ENCODE assay signal across 23 cellular contexts in the genomic region with DNA sequence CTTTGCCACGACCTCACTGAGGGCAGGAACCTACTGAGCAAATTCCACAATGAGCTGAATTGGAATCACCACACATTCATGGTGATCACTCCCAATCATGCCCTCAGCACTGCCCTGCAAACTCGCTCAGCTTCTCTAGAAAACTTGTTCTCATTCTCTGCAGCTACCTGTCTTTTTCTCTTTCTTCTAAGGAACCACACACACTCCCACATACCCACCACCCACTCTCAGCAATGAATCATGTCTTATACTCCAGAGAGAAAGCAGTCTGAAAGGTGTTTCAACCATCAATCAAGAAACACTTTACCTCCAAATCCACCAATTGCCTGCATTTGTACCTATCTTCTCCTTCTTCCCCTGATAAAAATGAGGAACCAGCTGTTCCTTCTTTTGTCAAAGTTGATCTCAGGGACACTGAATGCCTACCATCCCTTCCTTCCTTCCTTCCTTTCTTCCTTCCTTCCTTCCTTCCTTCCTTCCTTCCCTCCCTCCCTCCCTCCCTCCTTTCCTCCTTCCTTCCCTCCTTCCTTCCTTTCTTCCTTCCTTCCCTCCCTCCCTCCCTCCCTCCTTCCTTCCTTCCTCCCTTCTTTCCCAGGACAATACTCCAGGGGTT.
DNase-seq lines count a peak whose midpoint lies in the region; ATAC-seq and TF ChIP-seq lines count a peak whose summit lies in the region.
"Had no signal": no experiment of that assay in that cellular context is flagged by ENCODE, and none has a peak within 500 bp of the region (broad histone marks: within the 10 kb centered on the region; RNA-seq: fewer than 3 reads in every experiment).

No MANE protein-coding gene starts in this region.

- no peak overlapping the region for H3K4me2 ChIP-seq in IMR-90 (ENCODE audit: low read depth, low read length)

- H3K27ac ChIP-seq in IMR-90 (ENCODE audit: insufficient read depth, low read length) (no peak overlapping the region), psoas muscle (peak overlapping the region; percentile 54)
- H3K27ac ChIP-seq: esophagus muscularis mucosa, HL-60, left ventricle myocardium inferior, right atrium auricular region, suprapubic skin had no signal

- no peak for TF ChIP-seq CTCF in IMR-90 (conservative IDR thresholded peaks at IDR 0.05; ENCODE audit: low read depth, low read length)
- no peak for TF ChIP-seq CTCF in psoas muscle (IDR thresholded peaks at IDR 0.05)

- no peak overlapping the region for H2AK9ac ChIP-seq in IMR-90 (replicated peaks; ENCODE audit: low read depth, low read length, poor library complexity)

- no peak overlapping the region for H3K23ac ChIP-seq in IMR-90 (ENCODE audit: low read depth, low read length)

- H3K4me3 Mint-ChIP-seq in activated naive CD4-positive, alpha-beta T cell treated with anti-CD3 and anti-CD28 coated beads, Interleukin-2, amount 50 U/mL, for 24 hours = no peak overlapping the region
- H3K4me3 Mint-ChIP-seq in activated naive CD4-positive, alpha-beta T cell treated with anti-CD3 and anti-CD28 coated beads for 36 hours = no peak overlapping the region
- H3K4me3 Mint-ChIP-seq in activated T-helper 17 cell treated with anti-CD3 and anti-CD28 coated beads, Interleukin-2, amount 50 U/mL, for 72 hours = no peak overlapping the region
- H3K4me3 Mint-ChIP-seq: central memory CD8-positive, alpha-beta T cell had no signal

- H3K27me3 Mint-ChIP-seq in activated naive CD4-positive, alpha-beta T cell treated with anti-CD3 and anti-CD28 coated beads, Interleukin-2, amount 50 U/mL, for 24 hours = no peaks in the 10 kb centered on the region
- no peaks in the 10 kb centered on the region for H3K27me3 Mint-ChIP-seq in activated naive CD4-positive, alpha-beta T cell treated with anti-CD3 and anti-CD28 coated beads for 36 hours (ENCODE audit: low read depth)
- H3K27me3 Mint-ChIP-seq in activated T-helper 17 cell treated with anti-CD3 and anti-CD28 coated beads, Interleukin-2, amount 50 U/mL, for 72 hours = no peaks in the 10 kb centered on the region
- H3K27me3 Mint-ChIP-seq: central memory CD8-positive, alpha-beta T cell; IgD-negative memory B cell had no signal

- no peaks in the 10 kb centered on the region for H3K79me1 ChIP-seq in IMR-90 (ENCODE audit: low read depth in 1 of 2, low read length in 2 of 2)

- no peaks in the 10 kb centered on the region; the same call in 1 of the 2 replicates for H3K4me1 ChIP-seq in IMR-90 (ENCODE audit: control insufficient read depth, insufficient read depth, low read length)
- peaks cover 13% of the 10 kb centered on the region for H3K4me1 ChIP-seq in psoas muscle
- H3K4me1 ChIP-seq: esophagus muscularis mucosa, left ventricle myocardium inferior, right atrium auricular region had no signal

- H3K9me3 Mint-ChIP-seq in activated naive CD4-positive, alpha-beta T cell treated with anti-CD3 and anti-CD28 coated beads, Interleukin-2, amount 50 U/mL, for 24 hours = no peaks in the 10 kb centered on the region
- H3K9me3 Mint-ChIP-seq in activated naive CD4-positive, alpha-beta T cell treated with anti-CD3 and anti-CD28 coated beads for 36 hours = no peaks in the 10 kb centered on the region
- H3K9me3 Mint-ChIP-seq in activated T-helper 17 cell treated with anti-CD3 and anti-CD28 coated beads, Interleukin-2, amount 50 U/mL, for 72 hours = no peaks in the 10 kb centered on the region
- H3K9me3 Mint-ChIP-seq: central memory CD8-positive, alpha-beta T cell; IgD-negative memory B cell had no signal

- no peak overlapping the region for H4K5ac ChIP-seq in IMR-90 (ENCODE audit: low read depth, low read length)

- dilution Hi-C loops in IMR-90 (cut with HindIII; ENCODE audit: low sequenced_read_pairs, unreplicated experiment) = no loop called here

- H3K36me3 ChIP-seq in IMR-90 (ENCODE audit: control insufficient read depth, insufficient read depth, low read length) (no peaks in the 10 kb centered on the region), psoas muscle (ENCODE audit: insufficient read depth in 1 of 2, low read depth in 1 of 2) (no peaks in the 10 kb centered on the region)
- H3K36me3 ChIP-seq: esophagus muscularis mucosa, left ventricle myocardium inferior, right atrium auricular region, suprapubic skin had no signal

- no peaks in the 10 kb centered on the region for H3K9me1 ChIP-seq in IMR-90 (ENCODE audit: insufficient read depth, low read length)

- 100% methylated on average over 2 of the region's 2 CpGs; no CpG with 5 or more reads in 1 of the 2 experiments for WGBS in IMR-90 (ENCODE audit: extremely low coverage in 2 of 2, insufficient read length in 1 of 2), 2 experiments
- WGBS in psoas muscle, 3 donors = 72 to 93% (median 79%) methylated on average over 2 of the region's 2 CpGs

- in situ Hi-C loops in IMR-90 (cut with MboI; ENCODE audit: low sequenced_read_pairs) = no loop called here

- H3K9ac ChIP-seq in IMR-90 (ENCODE audit: low read depth, low read length) = no peak overlapping the region

- DNase-seq in activated naive CD4-positive, alpha-beta T cell treated with anti-CD3 and anti-CD28 coated beads for 36 hours = no peak
- DNase-seq in IMR-90 = no peak
- DNase-seq in psoas muscle = no peak
- DNase-seq in left ventricle myocardium superior = no peak
- no peak for DNase-seq in retina
- DNase-seq: AML-193; amygdala; Calu3; effector CD4-positive, alpha-beta T cell; left ventricle myocardium inferior; mucosa of descending colon; NCI-H2081; NCI-H524; SW 1271 had no signal

- no peak overlapping the region for H2BK5ac ChIP-seq in IMR-90 (ENCODE audit: low read depth, low read length, poor library complexity, severe bottlenecking)

- no peak overlapping the region for H4K91ac ChIP-seq in IMR-90 (ENCODE audit: insufficient read depth, low read depth, low read length)

- H3K4me3 ChIP-seq in IMR-90 (ENCODE audit: insufficient read depth, low read depth, low read length) (no peak overlapping the region), psoas muscle (no peak overlapping the region)
- H3K4me3 ChIP-seq: esophagus muscularis mucosa, left ventricle myocardium inferior, mucosa of descending colon, right atrium auricular region, suprapubic skin had no signal

- H3K56ac ChIP-seq in IMR-90 (ENCODE audit: extremely low read depth, insufficient read depth, low read length) = no peak overlapping the region

- no peak overlapping the region for H3K4ac ChIP-seq in IMR-90 (ENCODE audit: low read depth, low read length)

- intact Hi-C loops in activated naive CD4-positive, alpha-beta T cell treated with anti-CD3 and anti-CD28 coated beads for 36 hours (cut with micrococcal nuclease) = no loop called here
- intact Hi-C loops in IMR-90 (cut with micrococcal nuclease) = no loop called here
- intact Hi-C loops in psoas muscle (cut with DNase I) = loop anchor here in 1 of 2 donors (5.0 kb wide), 2 partner anchors 50 to 65 kb away; no protein-coding TSS in a partner anchor
- intact Hi-C loops in left ventricle myocardium superior (cut with micrococcal nuclease) = no loop called here

- H3K4me1 Mint-ChIP-seq in activated naive CD4-positive, alpha-beta T cell treated with anti-CD3 and anti-CD28 coated beads, Interleukin-2, amount 50 U/mL, for 24 hours = peaks cover 16% of the 10 kb centered on the region
- H3K4me1 Mint-ChIP-seq in activated naive CD4-positive, alpha-beta T cell treated with anti-CD3 and anti-CD28 coated beads for 36 hours (ENCODE audit: low read depth) = peaks cover 12% of the 10 kb centered on the region
- peaks cover 6% of the 10 kb centered on the region for H3K4me1 Mint-ChIP-seq in activated T-helper 17 cell treated with anti-CD3 and anti-CD28 coated beads, Interleukin-2, amount 50 U/mL, for 72 hours
- H3K4me1 Mint-ChIP-seq: central memory CD8-positive, alpha-beta T cell had no signal

- no peak for TF ChIP-seq RAD21 in IMR-90 (IDR thresholded peaks at IDR 0.05; ENCODE audit: low read length)

- ATAC-seq in IMR-90 (ENCODE audit: low read depth) = no peak
- peak; percentile 76 for ATAC-seq in activated T-helper 17 cell treated with anti-CD3 and anti-CD28 coated beads, Interleukin-2, amount 50 U/mL, for 72 hours (replicated peaks)
- no peak for ATAC-seq in psoas muscle
- no peak for ATAC-seq in left ventricle myocardium superior
- ATAC-seq: HCT116, mucosa of descending colon had no signal

- 0 out of 2 replicates have a peak overlapping the region, but pooled peaks have one; percentile 29 for H3K14ac ChIP-seq in IMR-90 (replicated peaks; ENCODE audit: low read depth, low read length)

- POLR2A ChIA-PET in IMR-90 (lab: Charles Lee; ENCODE audit: unreplicated experiment) = no interaction called here

- H2BK20ac ChIP-seq in IMR-90 (ENCODE audit: low read depth, low read length) = no peak overlapping the region

- no peak overlapping the region for H3K18ac ChIP-seq in IMR-90 (ENCODE audit: low read depth, low read length)

- no peak overlapping the region for H2AK5ac ChIP-seq in IMR-90 (ENCODE audit: low read depth, low read length)

- CTCF ChIA-PET in activated naive CD4-positive, alpha-beta T cell treated with anti-CD3 and anti-CD28 coated beads for 36 hours (lab: Charles Lee) = interaction anchor here (1.1 kb wide), 1 partner anchor 279 kb away, joined by 4 read pairs; no protein-coding TSS in a partner anchor
- CTCF ChIA-PET in IMR-90 (lab: Yijun Ruan, JAX) = no interaction called here

- no peaks in the 10 kb centered on the region for H3K9me3 ChIP-seq in IMR-90 (ENCODE audit: control insufficient read depth, insufficient read depth, low read length)
- no peaks in the 10 kb centered on the region for H3K9me3 ChIP-seq in psoas muscle
- H3K9me3 ChIP-seq: esophagus muscularis mucosa, left ventricle myocardium inferior, mucosa of descending colon, right atrium auricular region, suprapubic skin had no signal

- H2BK120ac ChIP-seq in IMR-90 (ENCODE audit: low read depth, low read length) = no peak overlapping the region

- H3K27ac Mint-ChIP-seq in activated naive CD4-positive, alpha-beta T cell treated with anti-CD3 and anti-CD28 coated beads, Interleukin-2, amount 50 U/mL, for 24 hours = peak overlapping the region; percentile 87
- no peak overlapping the region for H3K27ac Mint-ChIP-seq in activated naive CD4-positive, alpha-beta T cell treated with anti-CD3 and anti-CD28 coated beads for 36 hours
- no peak overlapping the region for H3K27ac Mint-ChIP-seq in activated T-helper 17 cell treated with anti-CD3 and anti-CD28 coated beads, Interleukin-2, amount 50 U/mL, for 72 hours
- H3K27ac Mint-ChIP-seq: IgD-negative memory B cell had no signal

- no TSS peak for BruUV-seq in IMR-90 (replicated peaks; lab: Mats Ljungman, UMichigan)

- H2AFZ ChIP-seq in IMR-90 (replicated peaks; ENCODE audit: low read length, poor library complexity) = no peak overlapping the region

- no peaks in the 10 kb centered on the region for H3K36me3 Mint-ChIP-seq in activated naive CD4-positive, alpha-beta T cell treated with anti-CD3 and anti-CD28 coated beads, Interleukin-2, amount 50 U/mL, for 24 hours
- H3K36me3 Mint-ChIP-seq in activated naive CD4-positive, alpha-beta T cell treated with anti-CD3 and anti-CD28 coated beads for 36 hours (ENCODE audit: low read depth) = no peaks in the 10 kb centered on the region
- H3K36me3 Mint-ChIP-seq in activated T-helper 17 cell treated with anti-CD3 and anti-CD28 coated beads, Interleukin-2, amount 50 U/mL, for 72 hours (ENCODE audit: low read depth) = no peaks in the 10 kb centered on the region
- H3K36me3 Mint-ChIP-seq: IgD-negative memory B cell had no signal

- H4K8ac ChIP-seq in IMR-90 (ENCODE audit: low read depth in 2 of 2, low read length in 2 of 2) = no peak overlapping the region

- TF ChIP-seq POLR2A in IMR-90 (IDR thresholded peaks at IDR 0.05; ENCODE audit: low read depth, low read length) = no peak

- H3K27me3 ChIP-seq in IMR-90 (ENCODE audit: control insufficient read depth, insufficient read depth, low read length) (no peaks in the 10 kb centered on the region), psoas muscle (ENCODE audit: insufficient read depth in 3 of 3, low read length in 2 of 3) (no peaks in the 10 kb centered on the region)
- H3K27me3 ChIP-seq: esophagus muscularis mucosa, right atrium auricular region, suprapubic skin had no signal

- no peak overlapping the region for H2BK15ac ChIP-seq in IMR-90 (ENCODE audit: low read depth, low read length)

- H4K20me1 ChIP-seq in IMR-90 (ENCODE audit: insufficient read depth, low read length) = no peaks in the 10 kb centered on the region
